8 cellular contexts compared by ENCODE assay signal in genomic region chr20:35742741-35743523, GRCh38. TPM values are rescaled to one million over a fixed set of nuclear protein-coding genes. Genes with fewer than 3 reads are reported as not detected.
DNase-seq lines count a peak whose midpoint lies in the region; ATAC-seq and TF ChIP-seq lines count a peak whose summit lies in the region.

No MANE protein-coding gene starts in this region.

- no peak for TF ChIP-seq POLR2A in HCT116 (IDR thresholded peaks at IDR 0.05; ENCODE audit: borderline replicate concordance, extremely low read depth, insufficient read depth, insufficient read length)

- H3K4me1 Mint-ChIP-seq in CD4-positive, alpha-beta memory T cell = peaks cover 29 to 58% (median 40%) of the 10 kb centered on the region in 4 donors
- H3K4me1 Mint-ChIP-seq in MCF 10A (ENCODE audit: insufficient read depth, unreplicated experiment) = peaks cover 23% of the 10 kb centered on the region

- peaks cover 25% of the 10 kb centered on the region; the same call in 1 of the 2 replicates for H4K20me1 ChIP-seq in HCT116 (ENCODE audit: insufficient read depth)
- peaks cover 32% of the 10 kb centered on the region for H4K20me1 ChIP-seq in OCI-LY3 (ENCODE audit: insufficient read depth, low read length)

- no peaks in the 10 kb centered on the region for H3K9me2 ChIP-seq in HCT116 (ENCODE audit: insufficient read depth)

- ATAC-seq in HCT116 = no peak
- no peak for ATAC-seq in thoracic aorta (ENCODE audit: insufficient number of reproducible peaks, low FRiP score, low read depth)
- no peak for ATAC-seq in HG02970 (IDR thresholded peaks at IDR 0.05; ENCODE audit: low FRiP score, unreplicated experiment)

- H3K4me1 ChIP-seq in CD4-positive, alpha-beta memory T cell (ENCODE audit: insufficient read depth, low read length) = peaks cover 50% of the 10 kb centered on the region
- H3K4me1 ChIP-seq in HCT116 (ENCODE audit: control insufficient read depth in 1 of 2, insufficient read depth in 2 of 2, low read length in 2 of 2) = peaks cover 10 to 28% of the 10 kb centered on the region in 2 experiments
- peaks cover 26% of the 10 kb centered on the region for H3K4me1 ChIP-seq in OCI-LY3 (ENCODE audit: low read length)
- H3K4me1 ChIP-seq in thoracic aorta (ENCODE audit: control insufficient read depth in 1 of 2, low read depth in 2 of 2) = peaks cover 33 to 35% of the 10 kb centered on the region in 2 donors

- peak overlapping the region; percentile 98 to 100 (median 100) for H3K27ac Mint-ChIP-seq in CD4-positive, alpha-beta memory T cell
- H3K27ac Mint-ChIP-seq in MCF 10A (ENCODE audit: low read depth, unreplicated experiment) = peak overlapping the region; percentile 98

- no peak overlapping the region for H2AFZ ChIP-seq in HCT116 (ENCODE audit: low read depth, low read length, poor library complexity, severe bottlenecking)
- no peak overlapping the region for H2AFZ ChIP-seq in OCI-LY3 (ENCODE audit: low read depth, low read length)

- TF ChIP-seq RAD21 in HCT116 (IDR thresholded peaks at IDR 0.05; ENCODE audit: low read depth) = no peak

- RAD21 ChIA-PET in HCT116 (lab: Charles Lee; ENCODE audit: low non-redundant PET in 1 of 2, low total read pairs in 2 of 2, uncharacterized antibody in 2 of 2, unreplicated experiment in 2 of 2) = interaction anchor here in 1 of 2 experiments (0.7 kb wide), 2 partner anchors 29 to 150 kb away, joined by 3 read pairs; partner anchors contain the start of gene PHF20

- H3K4me2 ChIP-seq in HCT116 (ENCODE audit: low read length) (peak overlapping the region; percentile 90), OCI-LY3 (ENCODE audit: low read length) (peak overlapping the region; percentile 84)

- peak in 3 of 5 donors; percentile 43 to 49 (median 45) for DNase-seq in CD4-positive, alpha-beta memory T cell
- DNase-seq in HCT116 (ENCODE audit: low read depth, low spot score) (no peak), MCF 10A (ENCODE audit: unreplicated experiment) (peak; percentile 22), left kidney (ENCODE audit: low read depth, low spot score) (peak; percentile 51), thoracic aorta (ENCODE audit: low spot score) (no peak), UCSD-AML1 (lab: John Stamatoyannopoulos, UW; ENCODE audit: unreplicated experiment) (no peak)

- CTCF ChIA-PET in CD4-positive, alpha-beta memory T cell (lab: Charles Lee; ENCODE audit: partially characterized antibody) = interaction anchor here (0.8 to 4.9 kb wide), 12 partner anchors 13 to 280 kb away, joined by 3 to 63 read pairs (median 4); partner anchors contain the start of genes PHF20, SCAND1 and SPAG4
- CTCF ChIA-PET in HCT116 (lab: Charles Lee) = interaction anchor here (1.0 to 1.8 kb wide), 5 partner anchors 28 to 250 kb away, joined by 4 to 10 read pairs (median 5); partner anchors contain the start of gene SCAND1
- CTCF ChIA-PET in MCF 10A (lab: Yijun Ruan, JAX) = interaction anchor here (0.7 to 4.4 kb wide), 11 partner anchors 11 to 211 kb away, joined by 3 to 49 read pairs (median 5); partner anchors contain the start of genes PHF20 and SCAND1

- no peaks in the 10 kb centered on the region for H3K27me3 ChIP-seq in CD4-positive, alpha-beta memory T cell (ENCODE audit: insufficient read depth, low read length)
- H3K27me3 ChIP-seq in HCT116 (ENCODE audit: insufficient read depth, low read length) (no peaks in the 10 kb centered on the region), OCI-LY3 (ENCODE audit: low read depth, low read length) (no peaks in the 10 kb centered on the region), thoracic aorta (replicated peaks; ENCODE audit: insufficient read depth) (no peaks in the 10 kb centered on the region)

- POLR2A ChIA-PET in CD4-positive, alpha-beta memory T cell (lab: Charles Lee; ENCODE audit: partially characterized antibody) = interaction anchor here (0.6 to 12.3 kb wide), 53 partner anchors 9 to 1750 kb away, joined by 3 to 1007 read pairs (median 8); partner anchors contain the start of genes CEP250, CPNE1, DYNLRB1 and ERGIC3
- POLR2A ChIA-PET in HCT116 (lab: Charles Lee) (interaction anchor here (0.7 to 5.2 kb wide), 40 partner anchors 8 to 384 kb away, joined by 3 to 58 read pairs (median 5); partner anchors contain the start of genes CPNE1, ERGIC3, NFS1 and PHF20), MCF 10A (lab: Yijun Ruan, JAX) (interaction anchor here (0.6 to 11.4 kb wide), 70 partner anchors 8 to 1436 kb away, joined by 3 to 617 read pairs (median 6); partner anchors contain the start of genes CEP250, CPNE1, DYNLRB1 and NFS1)

- intact Hi-C loops in CD4-positive, alpha-beta memory T cell (cut with micrococcal nuclease) = loop anchor here (1.0 to 5.0 kb wide), 7 partner anchors 28 to 252 kb away; partner anchors contain the start of genes CPNE1, ERGIC3, RBM12 and SCAND1
- intact Hi-C loops in HCT116 (cut with micrococcal nuclease) = loop anchor here (2.0 to 10.0 kb wide), 2 partner anchors 142 to 212 kb away; partner anchors contain the start of gene SCAND1
- intact Hi-C loops in MCF 10A (cut with micrococcal nuclease) = loop anchor here (1.0 kb wide), 3 partner anchors 26 to 141 kb away; no protein-coding TSS in a partner anchor

- TSS peak; percentile 97 for BruUV-seq in HCT116 (replicated peaks; lab: Mats Ljungman, UMichigan)
- TSS peak; percentile 92 for BruUV-seq in MCF 10A (replicated peaks; lab: Mats Ljungman, UMichigan)

- H3K36me3 ChIP-seq in CD4-positive, alpha-beta memory T cell (ENCODE audit: insufficient read depth, low read length) = peaks cover 24% of the 10 kb centered on the region
- H3K36me3 ChIP-seq in HCT116 (ENCODE audit: control insufficient read depth in 1 of 2, insufficient read depth in 2 of 2, low read length in 2 of 2) (peaks cover 20 to 27% of the 10 kb centered on the region in 2 experiments), OCI-LY3 (replicated peaks; ENCODE audit: low read depth, low read length) (peaks cover 35% of the 10 kb centered on the region), thoracic aorta (peaks cover 24% of the 10 kb centered on the region)

- peak overlapping the region; percentile 98 to 100 (median 99) for H3K4me3 Mint-ChIP-seq in CD4-positive, alpha-beta memory T cell
- H3K4me3 Mint-ChIP-seq in MCF 10A (ENCODE audit: unreplicated experiment) = peak overlapping the region; percentile 97

- TF ChIP-seq CTCF in HCT116 (IDR thresholded peaks at IDR 0.05 in 2 of 3, conservative IDR thresholded peaks at IDR 0.05 in 1 of 3; ENCODE audit: borderline replicate concordance in 1 of 3, insufficient read depth in 1 of 3, low read depth in 2 of 3, low read length in 2 of 3) (no peak), OCI-LY3 (IDR thresholded peaks at IDR 0.05; ENCODE audit: low read depth, low read length) (no peak), MCF 10A (IDR thresholded peaks at IDR 0.05; ENCODE audit: unreplicated experiment) (peak; percentile 0), thoracic aorta (IDR thresholded peaks at IDR 0.05) (no peak)

- peaks cover 31 to 45% of the 10 kb centered on the region in 2 donors for H3K36me3 Mint-ChIP-seq in CD4-positive, alpha-beta memory T cell
- H3K36me3 Mint-ChIP-seq in MCF 10A (ENCODE audit: insufficient read depth, unreplicated experiment) = peaks cover 44% of the 10 kb centered on the region

- peak overlapping the region; percentile 100 for H3K27ac ChIP-seq in CD4-positive, alpha-beta memory T cell (ENCODE audit: low read depth, low read length)
- H3K27ac ChIP-seq in HCT116 (ENCODE audit: low read depth, low read length) = peak overlapping the region; percentile 71
- peak overlapping the region; percentile 89 for H3K27ac ChIP-seq in OCI-LY3 (ENCODE audit: low read length)
- H3K27ac ChIP-seq in thoracic aorta = peak overlapping the region; percentile 99 to 100

- H3K9ac ChIP-seq in HCT116 (ENCODE audit: low read length) = peak overlapping the region; percentile 80
- peak overlapping the region; percentile 98 for H3K9ac ChIP-seq in OCI-LY3 (ENCODE audit: low read length)

- no peaks in the 10 kb centered on the region for H3K9me3 ChIP-seq in CD4-positive, alpha-beta memory T cell (ENCODE audit: control insufficient read depth in 1 of 2, low read length in 2 of 2)
- H3K9me3 ChIP-seq in HCT116 (ENCODE audit: control insufficient read depth in 1 of 2, insufficient read depth in 1 of 2, low read depth in 1 of 2, low read length in 2 of 2) = no peaks in the 10 kb centered on the region
- H3K9me3 ChIP-seq in OCI-LY3 (ENCODE audit: insufficient read depth, low read length) = no peaks in the 10 kb centered on the region
- H3K9me3 ChIP-seq in thoracic aorta = no peaks in the 10 kb centered on the region

- peaks cover 0 to 3% of the 10 kb centered on the region in 2 donors for H3K27me3 Mint-ChIP-seq in CD4-positive, alpha-beta memory T cell
- no peaks in the 10 kb centered on the region for H3K27me3 Mint-ChIP-seq in MCF 10A (ENCODE audit: insufficient read depth, unreplicated experiment)

- peak overlapping the region; percentile 52 to 78 for H3K4me3 ChIP-seq in CD4-positive, alpha-beta memory T cell (ENCODE audit: low read length in 2 of 2)
- peak overlapping the region; percentile 68 to 90 for H3K4me3 ChIP-seq in HCT116 (replicated peaks in 1 of 2; ENCODE audit: low read depth in 1 of 2, low read length in 2 of 2)
- H3K4me3 ChIP-seq in OCI-LY3 (ENCODE audit: low read length) = peak overlapping the region; percentile 83
- peak overlapping the region; percentile 99 for H3K4me3 ChIP-seq in thoracic aorta

- H3K9me3 Mint-ChIP-seq in CD4-positive, alpha-beta memory T cell = peaks cover 0 to 6% (median 0%) of the 10 kb centered on the region in 8 donors
- H3K9me3 Mint-ChIP-seq in MCF 10A (ENCODE audit: unreplicated experiment) = no peaks in the 10 kb centered on the region

- peaks cover 50% of the 10 kb centered on the region for H3K79me2 ChIP-seq in HCT116 (ENCODE audit: insufficient read depth, low read length)
- peaks cover 53% of the 10 kb centered on the region for H3K79me2 ChIP-seq in OCI-LY3 (ENCODE audit: low read length)

RNA-seq across cellular contexts. Expression of gene RBM39, which starts 0.9 kb away (rescaled TPM):
- total RNA-seq in CD4-positive, alpha-beta memory T cell = 100 to 1,000 TPM; 631 to 665 TPM
- 100 to 1,000 TPM in 1 of 2 donors, 10 to 100 TPM in 1; 76.7 to 153 TPM for polyA plus RNA-seq in CD4-positive, alpha-beta memory T cell
- total RNA-seq in HCT116 (2021; ENCODE audit: unreplicated experiment) (234 TPM), MCF 10A (2022) (380 and 438 TPM in 2 replicates), thoracic aorta (100 to 1,000 TPM; 232 to 413 TPM)
- polyA plus RNA-seq in HCT116 (2012) = 186 and 203 TPM in 2 replicates

RNA-seq across cellular contexts. Expression of gene PHF20, which starts 28.9 kb away (rescaled TPM):
- 10 to 100 TPM; 72.9 to 82.3 TPM for total RNA-seq in CD4-positive, alpha-beta memory T cell
- polyA plus RNA-seq in CD4-positive, alpha-beta memory T cell = 100 to 1,000 TPM; 106 to 126 TPM
- 40.8 TPM for total RNA-seq in HCT116 (2021; ENCODE audit: unreplicated experiment)
- 15.8 and 22.0 TPM in 2 replicates for polyA plus RNA-seq in HCT116 (2012)
- total RNA-seq in MCF 10A (2022) = 64.2 and 74.7 TPM in 2 replicates
- 10 to 100 TPM; 35.8 to 46.8 TPM for total RNA-seq in thoracic aorta

RNA-seq across cellular contexts. Expression of gene ROMO1, which starts 43.7 kb away (rescaled TPM):
- total RNA-seq in CD4-positive, alpha-beta memory T cell = 10 to 100 TPM; 38.4 to 43.8 TPM
- polyA plus RNA-seq in CD4-positive, alpha-beta memory T cell = 100 to 1,000 TPM; 273 to 335 TPM
- total RNA-seq in HCT116 (2021; ENCODE audit: unreplicated experiment) (167 TPM), MCF 10A (2022) (173 and 192 TPM in 2 replicates), thoracic aorta (100 to 1,000 TPM; 196 to 243 TPM)
- 257 TPM in 2 replicates for polyA plus RNA-seq in HCT116 (2012)

RNA-seq across cellular contexts. Expression of gene NFS1, which starts 43.8 kb away (rescaled TPM):
- 10 to 100 TPM; 30.3 to 33.6 TPM for total RNA-seq in CD4-positive, alpha-beta memory T cell
- 10 to 100 TPM in 1 of 2 donors, 1 to 10 TPM in 1; 6.3 to 28.3 TPM for polyA plus RNA-seq in CD4-positive, alpha-beta memory T cell
- 33.9 TPM for total RNA-seq in HCT116 (2021; ENCODE audit: unreplicated experiment)
- polyA plus RNA-seq in HCT116 (2012) = 16.2 and 21.6 TPM in 2 replicates
- 27.6 and 28.6 TPM in 2 replicates for total RNA-seq in MCF 10A (2022)
- 10 to 100 TPM; 11.5 to 19.4 TPM for total RNA-seq in thoracic aorta

Comparison
In these comparisons a context has a peak if more than half of its experiments do, and no peak if none do; other contexts are left out.
1. DNase-seq: peak in CD4-positive, alpha-beta memory T cell (3 of 5), MCF 10A (single experiment) and left kidney (single experiment); none in HCT116 (single experiment), thoracic aorta (single experiment) and UCSD-AML1 (single experiment).
2. Peak in every context shown above with its lines, with median percentiles within 50 percentile points of each other: H3K27ac ChIP-seq and H3K4me3 ChIP-seq.